Comparison of ENCODE assay signal across 13 cellular contexts in the genomic region with DNA sequence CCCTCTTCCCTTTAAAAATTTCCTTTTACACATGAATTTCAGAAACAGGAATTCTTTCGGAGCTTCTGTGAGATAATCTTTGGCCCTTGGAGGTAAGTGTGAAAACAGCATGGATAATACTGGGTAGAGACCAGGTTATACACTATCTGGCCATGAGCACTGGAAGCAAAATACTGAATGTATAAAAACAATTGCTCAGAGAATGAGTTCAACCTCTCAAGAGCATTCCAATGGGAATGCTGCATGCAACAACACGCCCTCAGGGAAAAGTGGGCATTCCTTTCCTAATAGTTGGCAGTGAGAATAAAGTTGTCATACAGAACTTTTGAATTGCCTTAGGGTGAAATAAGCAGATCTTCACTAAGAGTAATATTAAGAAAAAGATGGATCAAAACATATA.
A peak's percentile ranks its signal among the peaks of the same experiment; 100 is the strongest.
DNase-seq lines count a peak whose midpoint lies in the region; FAIRE-seq and TF ChIP-seq lines count a peak whose summit lies in the region.
"Had no signal": no experiment of that assay in that cellular context is flagged by ENCODE, and none has a peak within 500 bp of the region (broad histone marks: within the 10 kb centered on the region; RNA-seq: fewer than 3 reads in every experiment).

No MANE protein-coding gene starts in this region.

- no peak for TF ChIP-seq CTCF in bronchial epithelial cell (IDR thresholded peaks at IDR 0.05; ENCODE audit: insufficient read depth, low read length, severe bottlenecking)
- no peak for TF ChIP-seq CTCF in osteocyte (IDR thresholded peaks at IDR 0.05)

- peak overlapping the region; percentile 90 for H3K27ac Mint-ChIP-seq in osteocyte (ENCODE audit: unreplicated experiment)

- H3K27me3 ChIP-seq in bronchial epithelial cell (ENCODE audit: control insufficient read depth, insufficient read depth, low read length): no peaks in the 10 kb centered on the region

- H3K36me3 Mint-ChIP-seq in osteocyte (ENCODE audit: unreplicated experiment): no peaks in the 10 kb centered on the region

- H3K4me3 ChIP-seq in bronchial epithelial cell (ENCODE audit: low read depth, low read length): no peak overlapping the region
- H3K4me3 ChIP-seq: right atrium auricular region had no signal

- peaks cover 70% of the 10 kb centered on the region for H3K4me1 Mint-ChIP-seq in osteocyte (ENCODE audit: unreplicated experiment)

- peaks cover 5% of the 10 kb centered on the region for H3K9me3 Mint-ChIP-seq in osteocyte (ENCODE audit: unreplicated experiment)

- peak; percentile 90 for DNase-seq in EH (ENCODE audit: low read depth)
- DNase-seq in NCI-H226: peak; percentile 77
- peak; percentile 92 for DNase-seq in bronchial epithelial cell (ENCODE audit: low read depth)
- no peak for DNase-seq in osteocyte (ENCODE audit: extremely low spot score, unreplicated experiment)
- DNase-seq in central memory CD4-positive, alpha-beta T cell: no peak
- DNase-seq in NCI-H2196 treated with DMSO at 0.1 percent for 48 hours (lab: John Stamatoyannopoulos, UW; ENCODE audit: unreplicated experiment): no peak
- DNase-seq in HuH-7 (ENCODE audit: low spot score): no peak
- DNase-seq in AML-193 (lab: John Stamatoyannopoulos, UW): no peak
- DNase-seq: activated T-cell treated with anti-CD3 and anti-CD28 coated beads, Interleukin-2, amount 50 U/mL, for 48 hours; DND-41; effector memory CD4-positive, alpha-beta T cell had no signal

- no peak overlapping the region for H3K4me3 Mint-ChIP-seq in osteocyte (ENCODE audit: unreplicated experiment)

- H3K27me3 Mint-ChIP-seq in osteocyte (ENCODE audit: unreplicated experiment): no peaks in the 10 kb centered on the region

- no peak for FAIRE-seq in bronchial epithelial cell (lab: Jason Lieb, UNC)
- FAIRE-seq: H54 had no signal

- H3K36me3 ChIP-seq in bronchial epithelial cell (ENCODE audit: control insufficient read depth, insufficient read depth, low read length): no peaks in the 10 kb centered on the region
- H3K36me3 ChIP-seq: right atrium auricular region had no signal

Comparison
In these comparisons a context has a peak if more than half of its experiments do, and no peak if none do; other contexts are left out.
1. DNase-seq: peak in EH (single experiment), NCI-H226 (single experiment) and bronchial epithelial cell (single experiment); none in osteocyte (single experiment), central memory CD4-positive, alpha-beta T cell (single experiment), NCI-H2196 treated with DMSO at 0.1 percent for 48 hours (single experiment), HuH-7 (single experiment) and AML-193 (0 of 2).